ENCODE assay signal across 7 cellular contexts in the genomic region with DNA sequence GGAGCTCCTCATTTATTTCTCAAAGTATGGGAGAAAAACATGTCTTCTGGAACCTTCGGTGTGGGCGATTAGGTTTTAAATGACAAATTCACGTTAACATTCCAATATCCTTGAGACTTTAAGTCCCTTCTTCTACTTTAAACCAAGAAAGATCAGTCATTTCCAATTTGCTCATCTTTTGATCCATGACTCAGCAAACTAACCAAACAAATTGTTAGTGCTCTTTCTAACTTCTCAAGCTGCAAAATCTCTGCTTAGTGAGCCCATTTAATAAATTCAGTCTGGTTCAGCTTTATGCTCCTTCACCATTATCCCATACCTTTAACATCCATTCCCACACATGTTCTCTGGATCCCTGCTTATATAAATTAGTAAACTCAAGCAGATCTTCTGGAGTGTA. TPM values are rescaled to one million over a fixed set of nuclear protein-coding genes. Genes with fewer than 3 reads are reported as not detected.
"Had no signal": no experiment of that assay in that cellular context is flagged by ENCODE, and none has a peak within 500 bp of the region (broad histone marks: within the 10 kb centered on the region; RNA-seq: fewer than 3 reads in every experiment).

No MANE protein-coding gene starts in this region.

- H3K27ac ChIP-seq: HL-60, KMS-11 had no signal

- H3K27ac Mint-ChIP-seq: IgD-negative memory B cell had no signal

- H3K4me2 ChIP-seq: KMS-11 had no signal

- FAIRE-seq: HTR-8/SVneo had no signal

- H3K4me3 Mint-ChIP-seq: IgD-negative memory B cell had no signal

- H3K9ac ChIP-seq: KMS-11 had no signal

- H3K27me3 Mint-ChIP-seq: IgD-negative memory B cell had no signal

- DNase-seq: Karpas-422, KBM-7, KG1 had no signal

RNA-seq across cellular contexts. Expression of gene CCDC180, which starts 5.5 kb away (rescaled TPM):
- polyA plus RNA-seq: IgD-negative memory B cell had no signal
